14 cellular contexts compared by ENCODE assay signal in the genomic region with DNA sequence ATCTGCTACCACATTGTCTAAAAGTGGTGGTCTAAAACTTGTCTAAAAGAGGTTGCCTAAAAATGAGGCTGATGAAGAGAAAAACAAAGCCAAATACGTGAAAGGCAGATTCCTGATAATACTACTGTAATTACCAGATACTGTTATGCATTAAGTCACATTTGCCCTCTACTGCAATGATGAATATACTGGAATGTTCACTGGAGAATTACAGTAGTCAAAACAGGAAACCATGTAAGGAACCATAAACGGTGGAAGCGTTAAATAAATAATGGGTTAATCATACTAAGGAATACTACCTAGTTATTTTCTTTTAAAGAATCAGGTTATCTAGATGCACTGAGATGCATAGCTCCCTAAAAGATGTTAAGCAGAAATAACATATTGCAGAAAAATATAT.
DNase-seq lines count a peak whose midpoint lies in the region; ATAC-seq and TF ChIP-seq lines count a peak whose summit lies in the region.
"Had no signal": no experiment of that assay in that cellular context is flagged by ENCODE, and none has a peak within 500 bp of the region (broad histone marks: within the 10 kb centered on the region; RNA-seq: fewer than 3 reads in every experiment).

No MANE protein-coding gene starts in this region.

- ATAC-seq in foreskin keratinocyte, result no peak
- ATAC-seq: HepG2 had no signal

- H3K36me3 Mint-ChIP-seq in HFFc6 (ENCODE audit: low read depth), result no peaks in the 10 kb centered on the region
- H3K36me3 Mint-ChIP-seq: CD4-positive, alpha-beta memory T cell had no signal

- no peak overlapping the region for H3K4me3 ChIP-seq in brain microvascular endothelial cell (ENCODE audit: low read depth, low read length)

- no peaks in the 10 kb centered on the region for H3K27me3 Mint-ChIP-seq in HFFc6 (ENCODE audit: insufficient read depth)

- in situ Hi-C loops in brain microvascular endothelial cell (cut with HindIII; ENCODE audit: low pct_ligation_motif_present, low sequenced_read_pairs), result no loop called here

- no peaks in the 10 kb centered on the region for H3K27me3 ChIP-seq in brain microvascular endothelial cell (replicated peaks)
- no peaks in the 10 kb centered on the region for H3K27me3 ChIP-seq in foreskin keratinocyte

- DNase-seq in ELR (ENCODE audit: low read depth) (peak; percentile 56), HFFc6 (no peak), brain microvascular endothelial cell (no peak), non-pigmented ciliary epithelial cell (ENCODE audit: low read depth) (peak; percentile 36), foreskin keratinocyte (no peak), HuH-7.5 (ENCODE audit: low spot score) (no peak), NCI-H345 (lab: John Stamatoyannopoulos, UW) (no peak)
- DNase-seq: BE2C; CD4-positive, alpha-beta memory T cell; DMS153; DMS79 treated with DMSO at 0.1 percent for 48 hours; GF-D8 had no signal

- peak overlapping the region; percentile 25; the same call in 1 of the 2 replicates for H3K27ac Mint-ChIP-seq in HFFc6
- H3K27ac Mint-ChIP-seq: CD4-positive, alpha-beta memory T cell had no signal

- H3K27ac ChIP-seq in brain microvascular endothelial cell, result peak overlapping the region; percentile 10
- no peak overlapping the region for H3K27ac ChIP-seq in foreskin keratinocyte
- H3K27ac ChIP-seq: C4-2B had no signal

- TF ChIP-seq CTCF in HFFc6 (IDR thresholded peaks at IDR 0.05) (no peak), brain microvascular endothelial cell (IDR thresholded peaks at IDR 0.05; ENCODE audit: low read depth, low read length, missing control alignments) (no peak), foreskin keratinocyte (conservative IDR thresholded peaks at IDR 0.05) (no peak)

- no peak overlapping the region; the same call in 1 of the 2 replicates for H3K4me3 Mint-ChIP-seq in HFFc6
- H3K4me3 Mint-ChIP-seq: CD4-positive, alpha-beta memory T cell had no signal

- H3K9me3 Mint-ChIP-seq in HFFc6, result no peaks in the 10 kb centered on the region

- peaks cover 19% of the 10 kb centered on the region for H3K4me1 ChIP-seq in foreskin keratinocyte
- H3K4me1 ChIP-seq: BE2C had no signal

- peaks cover 69% of the 10 kb centered on the region for H3K4me1 Mint-ChIP-seq in HFFc6 (ENCODE audit: low read depth)

- H3K36me3 ChIP-seq in brain microvascular endothelial cell (replicated peaks), result no peaks in the 10 kb centered on the region
- H3K36me3 ChIP-seq: BE2C had no signal

Comparison
In these comparisons a context has a peak if more than half of its experiments do, and no peak if none do; other contexts are left out.
1. DNase-seq: peak in ELR (single experiment) and non-pigmented ciliary epithelial cell (single experiment); none in HFFc6 (single experiment), brain microvascular endothelial cell (single experiment), foreskin keratinocyte (0 of 2), HuH-7.5 (single experiment) and NCI-H345 (single experiment).